Comparison of ENCODE assay signal across 11 cellular contexts in the genomic region with DNA sequence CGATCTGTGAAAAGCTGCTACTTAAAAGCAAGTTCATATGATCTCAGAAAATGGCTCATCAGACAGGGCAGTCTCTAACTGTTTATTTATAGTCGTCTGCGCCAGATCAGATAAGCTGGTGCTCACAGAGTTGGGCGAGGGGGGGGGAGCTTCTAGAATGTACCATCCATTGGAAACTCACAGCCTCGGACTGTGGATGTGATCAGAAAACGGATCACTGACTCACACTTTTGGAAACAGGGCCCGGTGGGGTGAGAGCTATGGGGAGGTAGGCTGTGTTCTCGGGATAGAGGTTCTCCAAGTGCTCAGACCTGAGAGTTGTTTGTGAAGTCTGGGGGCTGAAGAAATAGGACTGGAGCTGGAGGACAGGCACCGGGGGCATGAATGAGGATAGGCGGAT. TPM values are rescaled to one million over a fixed set of nuclear protein-coding genes. Genes with fewer than 3 reads are reported as not detected.
DNase-seq lines count a peak whose midpoint lies in the region; ATAC-seq, FAIRE-seq and TF ChIP-seq lines count a peak whose summit lies in the region.
"Had no signal": no experiment of that assay in that cellular context is flagged by ENCODE, and none has a peak within 500 bp of the region (broad histone marks: within the 10 kb centered on the region; RNA-seq: fewer than 3 reads in every experiment).

No MANE protein-coding gene starts in this region.

- H3K27me3 ChIP-seq in neuronal stem cell (ENCODE audit: control insufficient read depth in 3 of 3, insufficient read depth in 3 of 3, low read depth in 1 of 3, low read length in 3 of 3) = peaks cover 0 to 19% (median 0%) of the 10 kb centered on the region in 3 experiments

- no peak for ATAC-seq in left lobe of liver
- ATAC-seq: PC-3 had no signal

- FAIRE-seq in RCC 7860 (lab: Jason Lieb, UNC) = no peak
- FAIRE-seq: endometrium had no signal

- no peak overlapping the region for H3K18ac ChIP-seq in neuronal stem cell (ENCODE audit: low read length)

- no peak overlapping the region for H3K9ac ChIP-seq in neuronal stem cell (ENCODE audit: low read depth, low read length, poor library complexity)

- no peak overlapping the region for H3K23ac ChIP-seq in neuronal stem cell (ENCODE audit: low read depth, low read length, poor library complexity)

- H2BK15ac ChIP-seq in neuronal stem cell (ENCODE audit: low read length) = no peak overlapping the region

- no peaks in the 10 kb centered on the region for H3K4me1 ChIP-seq in neuronal stem cell (ENCODE audit: control insufficient read depth in 2 of 2, insufficient read depth in 1 of 2, low read depth in 1 of 2, low read length in 2 of 2)
- H3K4me1 ChIP-seq: transverse colon had no signal

- H2BK12ac ChIP-seq in neuronal stem cell (ENCODE audit: low read length) = no peak overlapping the region

- H3K4me2 ChIP-seq in neuronal stem cell (ENCODE audit: insufficient read depth, low read length, poor library complexity, severe bottlenecking) = no peak overlapping the region

- H3K27ac ChIP-seq in neuronal stem cell (replicated peaks; ENCODE audit: low read length) = no peak overlapping the region
- H3K27ac ChIP-seq: transverse colon had no signal

- H3K36me3 ChIP-seq in neuronal stem cell (replicated peaks in 1 of 2; ENCODE audit: control insufficient read depth in 2 of 2, insufficient read depth in 2 of 2, low read length in 2 of 2) = no peaks in the 10 kb centered on the region
- H3K36me3 ChIP-seq: transverse colon had no signal

- peaks cover 0 to 2% of the 10 kb centered on the region in 2 donors for H3K9me3 ChIP-seq in neuronal stem cell (replicated peaks in 1 of 2; ENCODE audit: control insufficient read depth in 2 of 2, insufficient read depth in 1 of 2, low read depth in 1 of 2, low read length in 2 of 2)
- H3K9me3 ChIP-seq: transverse colon had no signal

- no CpG with 5 or more reads among the region's 10 CpGs for WGBS in neuronal stem cell (ENCODE audit: extremely low coverage in 2 of 2, insufficient read length in 2 of 2, insufficient replicate concordance in 1 of 2), 2 donors

- DNase-seq in A172 (ENCODE audit: low spot score) (peak; percentile 67), HCEC 1CT (peak; percentile 45), cardiac fibroblast (ENCODE audit: low read depth in 2 of 2) (peak; percentile 52 to 87), left lobe of liver (ENCODE audit: low spot score) (peak; percentile 21), HuH-7.5 (ENCODE audit: low spot score) (no peak), GDM1 (lab: John Stamatoyannopoulos, UW) (no peak), RCC 7860 (ENCODE audit: low spot score) (no peak), neuronal stem cell (ENCODE audit: low spot score) (no peak)
- DNase-seq: PC-3, transverse colon had no signal

- H4K8ac ChIP-seq in neuronal stem cell (ENCODE audit: low read depth, low read length) = no peak overlapping the region

- H4K91ac ChIP-seq in neuronal stem cell (ENCODE audit: low read depth, low read length, poor library complexity) = no peak overlapping the region

- no peak overlapping the region for H2BK120ac ChIP-seq in neuronal stem cell (ENCODE audit: low read depth, low read length)

- no peak overlapping the region for H3K4ac ChIP-seq in neuronal stem cell (ENCODE audit: low read length)

- TF ChIP-seq CTCF in cardiac fibroblast (IDR thresholded peaks at IDR 0.05; ENCODE audit: low read depth, low read length) = no peak

- H3K14ac ChIP-seq in neuronal stem cell (ENCODE audit: low read length) = no peak overlapping the region

- H3K79me1 ChIP-seq in neuronal stem cell (ENCODE audit: low read depth, low read length) = no peaks in the 10 kb centered on the region

- no peak overlapping the region for H2AFZ ChIP-seq in neuronal stem cell (ENCODE audit: low read length)

- H2AK5ac ChIP-seq in neuronal stem cell (ENCODE audit: low read depth, low read length) = no peak overlapping the region

- no peak overlapping the region for H2BK5ac ChIP-seq in neuronal stem cell (ENCODE audit: low read length)

- no peak overlapping the region for H3K4me3 ChIP-seq in cardiac fibroblast (replicated peaks in 1 of 2; ENCODE audit: low read depth in 2 of 2, low read length in 2 of 2)
- no peak overlapping the region for H3K4me3 ChIP-seq in neuronal stem cell (ENCODE audit: low read length in 2 of 2)
- H3K4me3 ChIP-seq: transverse colon had no signal

RNA-seq across cellular contexts. Expression of a gene that starts 35.5 kb away (rescaled TPM):
- total RNA-seq in A172 (2014; rRNA removed; shearing (Covaris generic)) = 0.78 and 2.4 TPM in 2 replicates
- total RNA-seq in left lobe of liver = 0.13 TPM
- 0.04 TPM for polyA plus RNA-seq in neuronal stem cell (2013, experiment 1 of 2)
- 0.03 TPM for polyA plus RNA-seq in neuronal stem cell (2013, experiment 2 of 2)

Comparison
In these comparisons a context has a peak if more than half of its experiments do, and no peak if none do; other contexts are left out.
1. DNase-seq: peak in A172 (single experiment), HCEC 1CT (single experiment), cardiac fibroblast (2 of 2) and left lobe of liver (single experiment); none in HuH-7.5 (single experiment), GDM1 (single experiment), RCC 7860 (single experiment) and neuronal stem cell (single experiment).